In the genomic region with DNA sequence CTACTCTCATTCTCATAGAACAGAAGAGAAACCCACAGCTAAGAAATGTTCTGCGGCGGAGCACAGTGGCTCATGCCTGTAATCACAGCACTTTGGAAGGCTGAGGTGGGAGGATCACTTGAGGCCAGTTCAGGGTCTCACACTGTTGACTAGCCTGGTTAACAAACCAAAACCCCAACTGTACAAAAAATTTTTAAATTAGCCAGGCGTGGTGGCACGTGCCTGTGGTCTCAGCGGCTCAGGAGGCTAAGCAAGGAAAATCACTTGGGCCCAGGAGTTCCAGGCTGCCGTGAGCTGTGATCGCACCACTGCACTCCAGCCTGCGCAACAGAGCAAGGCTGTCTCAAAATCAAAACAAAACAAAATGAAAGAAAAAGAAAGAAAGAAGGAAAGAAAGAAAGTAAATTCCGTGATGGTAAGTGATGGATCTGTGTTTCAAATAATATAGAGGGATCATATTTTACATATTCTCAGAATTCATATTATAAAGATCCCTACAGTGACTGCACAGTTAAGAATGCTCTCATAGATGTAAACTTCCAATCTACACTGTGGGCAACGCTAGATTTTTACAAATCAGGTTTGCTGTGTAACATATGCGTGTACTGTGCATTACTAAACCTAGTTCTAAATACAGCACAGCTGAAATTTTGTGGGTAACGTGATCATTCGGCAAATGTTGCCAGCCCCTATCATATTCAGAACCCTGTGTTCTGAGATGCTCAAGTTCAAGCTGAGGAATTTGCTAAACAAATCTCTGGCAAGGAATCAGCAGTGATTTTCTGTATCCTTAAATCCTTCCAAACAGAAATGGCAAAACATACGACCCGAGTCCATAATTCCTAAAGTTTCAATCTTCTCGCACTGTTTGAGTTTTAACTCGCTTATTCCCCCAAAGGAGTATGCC, we compare ENCODE assay signal across 8 cellular contexts. TPM values are rescaled to one million over a fixed set of nuclear protein-coding genes. Genes with fewer than 3 reads are reported as not detected.
DNase-seq lines count a peak whose midpoint lies in the region; ATAC-seq and TF ChIP-seq lines count a peak whose summit lies in the region.

No MANE protein-coding gene starts in this region.

- H3K9me3 Mint-ChIP-seq in chondrocyte (ENCODE audit: low read depth) (no peaks in the 10 kb centered on the region), naive B cell (no peaks in the 10 kb centered on the region)

- in situ Hi-C loops in GM13977 (cut with MboI; ENCODE audit: low pct_unique_long_range_greater_than_20kb, low sequenced_read_pairs, unreplicated experiment) = no loop called here

- H3K27ac Mint-ChIP-seq in chondrocyte (ENCODE audit: unreplicated experiment) (peak overlapping the region; percentile 66), naive B cell (peak overlapping the region; percentile 83 to 97 (median 94))

- H3K27me3 Mint-ChIP-seq in chondrocyte (ENCODE audit: low read depth) (peaks cover 4% of the 10 kb centered on the region), naive B cell (no peaks in the 10 kb centered on the region)

- H3K4me3 Mint-ChIP-seq in chondrocyte (ENCODE audit: unreplicated experiment) = peak overlapping the region; percentile 83
- peak overlapping the region; percentile 83 to 99 (median 93) for H3K4me3 Mint-ChIP-seq in naive B cell

- H3K36me3 Mint-ChIP-seq in chondrocyte (ENCODE audit: low read depth) = no peaks in the 10 kb centered on the region
- H3K36me3 Mint-ChIP-seq in naive B cell = peaks cover 7 to 8% of the 10 kb centered on the region in 2 donors

- H3K4me1 Mint-ChIP-seq in chondrocyte (ENCODE audit: low read depth) = peaks cover 38% of the 10 kb centered on the region
- H3K4me1 Mint-ChIP-seq in naive B cell = peaks cover 43 to 77% (median 46%) of the 10 kb centered on the region in 3 donors

- no peak for DNase-seq in GM13977 (ENCODE audit: low spot score)
- no peak for DNase-seq in chondrocyte (ENCODE audit: low spot score)
- DNase-seq in naive B cell = peak; percentile 33
- DNase-seq in GOT3 (lab: John Stamatoyannopoulos, UW) = no peak
- no peak for DNase-seq in SW 1271 (lab: John Stamatoyannopoulos, UW)
- DNase-seq in activated CD4-positive, alpha-beta T cell treated with anti-CD3 and anti-CD28 coated beads for 4 hours = no peak
- DNase-seq in HT-29 (ENCODE audit: low spot score) = no peak

- TF ChIP-seq CTCF in GM13977 (IDR thresholded peaks at IDR 0.05; ENCODE audit: extremely low read depth, insufficient read depth, missing control alignments) (peak; percentile 10), chondrocyte (IDR thresholded peaks at IDR 0.05) (no peak)

- ATAC-seq in HG03442 (IDR thresholded peaks at IDR 0.05; ENCODE audit: unreplicated experiment) (peak; percentile 29), naive B cell (ENCODE audit: low read depth in 2 of 2) (peak; percentile 8 to 16)

RNA-seq across cellular contexts. Expression of gene RAB12, which starts 1.2 kb away (rescaled TPM):
- 40.9 to 44.6 TPM (median 41.3 TPM) in 3 replicates for total RNA-seq in chondrocyte
- 1 to 10 TPM in 1 of 6 donors, under 1 TPM in 3, not detected in 2; 0.25 to 1.0 (median 0.65) TPM for polyA plus RNA-seq in naive B cell (ENCODE audit: low read depth in 6 of 6)
- total RNA-seq in HT-29 (2014; rRNA removed; shearing (Covaris generic)) = 21.8 and 24.9 TPM in 2 replicates
